In genomic region chr6:30646450-30647038, GRCh38 we compare ENCODE assay signal across 8 cellular contexts. TPM values are rescaled to one million over a fixed set of nuclear protein-coding genes. Genes with fewer than 3 reads are reported as not detected.
DNase-seq lines count a peak whose midpoint lies in the region; ATAC-seq and TF ChIP-seq lines count a peak whose summit lies in the region.

No MANE protein-coding gene starts in this region.

- H3K4me3 Mint-ChIP-seq in CD8-positive, alpha-beta memory T cell = peak overlapping the region; percentile 84 to 95 (median 89)
- peak overlapping the region; percentile 78 for H3K4me3 Mint-ChIP-seq in activated CD4-positive, alpha-beta T cell treated with anti-CD3 and anti-CD28 coated beads for 36 hours
- peak overlapping the region; percentile 75 for H3K4me3 Mint-ChIP-seq in endodermal cell

- peaks cover 0 to 46% (median 12%) of the 10 kb centered on the region in 3 donors for H3K36me3 Mint-ChIP-seq in CD8-positive, alpha-beta memory T cell
- peaks cover 16% of the 10 kb centered on the region for H3K36me3 Mint-ChIP-seq in activated CD4-positive, alpha-beta T cell treated with anti-CD3 and anti-CD28 coated beads for 36 hours (ENCODE audit: low read depth)
- H3K36me3 Mint-ChIP-seq in endodermal cell (ENCODE audit: low read depth) = peaks cover 42% of the 10 kb centered on the region

- H3K9ac ChIP-seq in endodermal cell (ENCODE audit: extremely low read depth, low read length, poor library complexity, severe bottlenecking) (no peak overlapping the region), mucosa of stomach (ENCODE audit: low read length) (peak overlapping the region; percentile 93), stomach smooth muscle (ENCODE audit: low read length in 2 of 2) (peak overlapping the region; percentile 5 to 55)

- no peaks in the 10 kb centered on the region for H3K27me3 Mint-ChIP-seq in CD8-positive, alpha-beta memory T cell
- no peaks in the 10 kb centered on the region for H3K27me3 Mint-ChIP-seq in activated CD4-positive, alpha-beta T cell treated with anti-CD3 and anti-CD28 coated beads for 36 hours
- no peaks in the 10 kb centered on the region for H3K27me3 Mint-ChIP-seq in endodermal cell (ENCODE audit: insufficient read depth)

- peak; percentile 44 for ATAC-seq in HG03460 (IDR thresholded peaks at IDR 0.05; ENCODE audit: unreplicated experiment)
- peak; percentile 86 for ATAC-seq in activated CD4-positive, alpha-beta T cell treated with anti-CD3 and anti-CD28 coated beads for 36 hours
- ATAC-seq in GM18870 (IDR thresholded peaks at IDR 0.05; ENCODE audit: unreplicated experiment) = no peak
- ATAC-seq in HG03280 (IDR thresholded peaks at IDR 0.05; ENCODE audit: unreplicated experiment) = no peak

- H3K4me1 Mint-ChIP-seq in CD8-positive, alpha-beta memory T cell = peaks cover 23 to 31% (median 28%) of the 10 kb centered on the region in 3 donors
- H3K4me1 Mint-ChIP-seq in activated CD4-positive, alpha-beta T cell treated with anti-CD3 and anti-CD28 coated beads for 36 hours = peaks cover 20% of the 10 kb centered on the region
- H3K4me1 Mint-ChIP-seq in endodermal cell = peaks cover 18% of the 10 kb centered on the region

- H3K27me3 ChIP-seq in CD8-positive, alpha-beta memory T cell (ENCODE audit: insufficient read depth, low read length, poor library complexity, severe bottlenecking) = no peaks in the 10 kb centered on the region
- H3K27me3 ChIP-seq in endodermal cell (ENCODE audit: control insufficient read depth, insufficient read depth, low read length, poor library complexity, severe bottlenecking) (no peaks in the 10 kb centered on the region), mucosa of stomach (ENCODE audit: control insufficient read depth, insufficient read depth, low read length) (no peaks in the 10 kb centered on the region), stomach smooth muscle (ENCODE audit: control insufficient read depth in 1 of 2, insufficient read depth in 2 of 2, low read length in 2 of 2) (no peaks in the 10 kb centered on the region)

- DNase-seq in CD8-positive, alpha-beta memory T cell = peak in 2 of 5 donors; percentile 90
- peak; percentile 97 for DNase-seq in activated CD4-positive, alpha-beta T cell treated with anti-CD3 and anti-CD28 coated beads for 36 hours
- DNase-seq in endodermal cell = peak; percentile 73

- H3K36me3 ChIP-seq in CD8-positive, alpha-beta memory T cell (ENCODE audit: insufficient read depth, low read length) = peaks cover under 1% of the 10 kb centered on the region
- H3K36me3 ChIP-seq in endodermal cell (ENCODE audit: control insufficient read depth, insufficient read depth, low read length) (peaks cover 52% of the 10 kb centered on the region), mucosa of stomach (ENCODE audit: control insufficient read depth, insufficient read depth, low read length) (peaks cover under 1% of the 10 kb centered on the region), stomach smooth muscle (ENCODE audit: control insufficient read depth in 2 of 2, insufficient read depth in 2 of 2, low read length in 2 of 2) (peaks cover 12 to 19% of the 10 kb centered on the region in 2 donors)

- WGBS in endodermal cell (ENCODE audit: insufficient coverage in 1 of 2, insufficient read length in 1 of 2), 2 experiments = 22 to 44% methylated on average over 7 to 22 of the region's 22 CpGs

- intact Hi-C loops in activated CD4-positive, alpha-beta T cell treated with anti-CD3 and anti-CD28 coated beads for 36 hours (cut with DNase I, micrococcal nuclease) = loop anchor here (1.0 to 2.0 kb wide), 12 partner anchors 20 to 512 kb away; partner anchors contain the start of genes MRPS18B (in 2 of the 2), PPP1R10 (in 2 of the 2), ABCF1 (in 1 of the 2) and ATAT1 (in 1 of the 2)

- H3K4me3 ChIP-seq in CD8-positive, alpha-beta memory T cell (ENCODE audit: low read length) = no peak overlapping the region
- peak overlapping the region; percentile 95 for H3K4me3 ChIP-seq in endodermal cell (ENCODE audit: low read length)
- H3K4me3 ChIP-seq in mucosa of stomach (ENCODE audit: low read length) = no peak overlapping the region
- peak overlapping the region in 1 of 2 donors; percentile 57 for H3K4me3 ChIP-seq in stomach smooth muscle (ENCODE audit: low read length in 2 of 2)

- peak overlapping the region; percentile 83 to 94 (median 90) for H3K27ac Mint-ChIP-seq in CD8-positive, alpha-beta memory T cell
- H3K27ac Mint-ChIP-seq in activated CD4-positive, alpha-beta T cell treated with anti-CD3 and anti-CD28 coated beads for 36 hours = peak overlapping the region; percentile 88
- H3K27ac Mint-ChIP-seq in endodermal cell = peak overlapping the region; percentile 38

- POLR2A ChIA-PET in CD8-positive, alpha-beta memory T cell (lab: Charles Lee) = interaction anchor here (0.6 to 1.2 kb wide), 6 partner anchors 70 to 1057 kb away, joined by 3 to 4 read pairs (median 4); partner anchors contain the start of gene MDC1
- POLR2A ChIA-PET in activated CD4-positive, alpha-beta T cell treated with anti-CD3 and anti-CD28 coated beads for 36 hours (lab: Charles Lee) = interaction anchor here (0.6 to 1.2 kb wide), 2 partner anchors 31 to 32 kb away, joined by 3 to 17 read pairs; no protein-coding TSS in a partner anchor

- TF ChIP-seq CTCF in endodermal cell (conservative IDR thresholded peaks at IDR 0.05) = no peak

- peak overlapping the region; percentile 10 for H3K27ac ChIP-seq in CD8-positive, alpha-beta memory T cell (ENCODE audit: low read depth, low read length)
- H3K27ac ChIP-seq in endodermal cell (ENCODE audit: low read depth, low read length) (peak overlapping the region; percentile 37), stomach smooth muscle (ENCODE audit: low read length) (peak overlapping the region; percentile 87)

- no peaks in the 10 kb centered on the region for H3K9me3 Mint-ChIP-seq in CD8-positive, alpha-beta memory T cell
- no peaks in the 10 kb centered on the region for H3K9me3 Mint-ChIP-seq in activated CD4-positive, alpha-beta T cell treated with anti-CD3 and anti-CD28 coated beads for 36 hours (ENCODE audit: low read depth)
- no peaks in the 10 kb centered on the region for H3K9me3 Mint-ChIP-seq in endodermal cell

- CTCF ChIA-PET in CD8-positive, alpha-beta memory T cell (lab: Charles Lee) = interaction anchor here (1.0 to 1.7 kb wide), 3 partner anchors 32 to 84 kb away, joined by 3 to 5 read pairs (median 4); no protein-coding TSS in a partner anchor
- CTCF ChIA-PET in activated CD4-positive, alpha-beta T cell treated with anti-CD3 and anti-CD28 coated beads for 36 hours (lab: Charles Lee) = interaction anchor here (0.7 to 1.6 kb wide), 4 partner anchors 19 to 111 kb away, joined by 3 to 7 read pairs (median 3); partner anchors contain the start of gene DHX16

- H3K4me1 ChIP-seq in CD8-positive, alpha-beta memory T cell (ENCODE audit: insufficient read depth, low read length) = peaks cover 18% of the 10 kb centered on the region
- H3K4me1 ChIP-seq in endodermal cell (ENCODE audit: control insufficient read depth, insufficient read depth, low read length) = peaks cover 4% of the 10 kb centered on the region
- H3K4me1 ChIP-seq in mucosa of stomach (ENCODE audit: control insufficient read depth, insufficient read depth, low read length) = peaks cover 11% of the 10 kb centered on the region
- peaks cover 12% of the 10 kb centered on the region for H3K4me1 ChIP-seq in stomach smooth muscle (ENCODE audit: control insufficient read depth, insufficient read depth, low read length)

- H3K9me3 ChIP-seq in CD8-positive, alpha-beta memory T cell (ENCODE audit: low read length) = no peaks in the 10 kb centered on the region
- H3K9me3 ChIP-seq in endodermal cell (ENCODE audit: control insufficient read depth, low read length) = no peaks in the 10 kb centered on the region
- no peaks in the 10 kb centered on the region for H3K9me3 ChIP-seq in mucosa of stomach (ENCODE audit: control insufficient read depth, low read length)
- H3K9me3 ChIP-seq in stomach smooth muscle (ENCODE audit: control insufficient read depth in 2 of 2, low read length in 2 of 2) = no peaks in the 10 kb centered on the region

RNA-seq across cellular contexts. Expression of gene C6orf136, which starts 0.4 kb away (rescaled TPM):
- total RNA-seq in CD8-positive, alpha-beta memory T cell = 10 to 100 TPM; 35.9 to 42.2 TPM
- polyA plus RNA-seq in CD8-positive, alpha-beta memory T cell = 11.8 TPM
- total RNA-seq in activated CD4-positive, alpha-beta T cell treated with anti-CD3 and anti-CD28 coated beads for 36 hours = 10 to 100 TPM; 26.5 to 30.8 TPM
- 10 to 100 TPM; 17.9 to 24.3 TPM for total RNA-seq in endodermal cell
- 16.9 TPM for polyA plus RNA-seq in endodermal cell (2013, experiment 1 of 2)
- 16.7 TPM for polyA plus RNA-seq in endodermal cell (2013, experiment 2 of 2)

RNA-seq across cellular contexts. Expression of gene ATAT1, which starts 19.9 kb away (rescaled TPM):
- 10 to 100 TPM; 10.5 to 10.7 TPM for total RNA-seq in CD8-positive, alpha-beta memory T cell
- 1.5 TPM for polyA plus RNA-seq in CD8-positive, alpha-beta memory T cell
- 1 to 10 TPM; 7.1 to 9.2 TPM for total RNA-seq in activated CD4-positive, alpha-beta T cell treated with anti-CD3 and anti-CD28 coated beads for 36 hours
- 10 to 100 TPM; 31.6 to 38.0 TPM for total RNA-seq in endodermal cell
- 87.3 TPM for polyA plus RNA-seq in endodermal cell (2013, experiment 1 of 2)
- 72.0 TPM for polyA plus RNA-seq in endodermal cell (2013, experiment 2 of 2)

RNA-seq across cellular contexts. Expression of gene DHX16, which starts 26.3 kb away (rescaled TPM):
- total RNA-seq in CD8-positive, alpha-beta memory T cell = 10 to 100 TPM; 47.5 to 49.1 TPM
- polyA plus RNA-seq in CD8-positive, alpha-beta memory T cell = 31.0 TPM
- total RNA-seq in activated CD4-positive, alpha-beta T cell treated with anti-CD3 and anti-CD28 coated beads for 36 hours = 10 to 100 TPM; 34.5 to 36.7 TPM
- 10 to 100 TPM; 33.5 to 33.9 TPM for total RNA-seq in endodermal cell
- 31.1 TPM for polyA plus RNA-seq in endodermal cell (2013, experiment 1 of 2)
- 33.3 TPM for polyA plus RNA-seq in endodermal cell (2013, experiment 2 of 2)

RNA-seq across cellular contexts. Expression of gene MRPS18B, which starts 28.9 kb away (rescaled TPM):
- 100 to 1,000 TPM; 102 to 103 TPM for total RNA-seq in CD8-positive, alpha-beta memory T cell
- polyA plus RNA-seq in CD8-positive, alpha-beta memory T cell = 113 TPM
- 100 to 1,000 TPM; 111 to 114 TPM for total RNA-seq in activated CD4-positive, alpha-beta T cell treated with anti-CD3 and anti-CD28 coated beads for 36 hours
- total RNA-seq in endodermal cell = 10 to 100 TPM; 37.6 to 39.7 TPM
- 48.6 TPM for polyA plus RNA-seq in endodermal cell (2013, experiment 1 of 2)
- 45.3 TPM for polyA plus RNA-seq in endodermal cell (2013, experiment 2 of 2)

RNA-seq across cellular contexts. Expression of gene PPP1R10, which starts 29.5 kb away (rescaled TPM):
- 100 to 1,000 TPM; 115 to 117 TPM for total RNA-seq in CD8-positive, alpha-beta memory T cell
- 27.3 TPM for polyA plus RNA-seq in CD8-positive, alpha-beta memory T cell
- total RNA-seq in activated CD4-positive, alpha-beta T cell treated with anti-CD3 and anti-CD28 coated beads for 36 hours = 10 to 100 TPM; 75.6 to 100.0 TPM
- 100 to 1,000 TPM; 122 to 126 TPM for total RNA-seq in endodermal cell
- polyA plus RNA-seq in endodermal cell (2013, experiment 1 of 2) = 43.2 TPM
- 41.9 TPM for polyA plus RNA-seq in endodermal cell (2013, experiment 2 of 2)

Comparison
In these comparisons a context has a peak if more than half of its experiments do, and no peak if none do; other contexts are left out.
1. H3K27ac ChIP-seq: peak in every context shown above with its lines; median percentile 87 in stomach smooth muscle; 37 in endodermal cell; 10 in CD8-positive, alpha-beta memory T cell.
2. H3K27ac Mint-ChIP-seq: peak in every context shown above with its lines; median percentile 90 in CD8-positive, alpha-beta memory T cell; 88 in activated CD4-positive, alpha-beta T cell treated with anti-CD3 and anti-CD28 coated beads for 36 hours; 38 in endodermal cell.
3. ATAC-seq: peak in HG03460 (single experiment) and activated CD4-positive, alpha-beta T cell treated with anti-CD3 and anti-CD28 coated beads for 36 hours (single experiment); none in GM18870 (single experiment) and HG03280 (single experiment).
4. Peak in every context shown above with its lines, with median percentiles within 50 percentile points of each other: H3K4me3 Mint-ChIP-seq.